In genomic region chr15:26243382-26243781, GRCh38 we compare ENCODE assay signal across 18 cellular contexts.
DNase-seq lines count a peak whose midpoint lies in the region; ATAC-seq and TF ChIP-seq lines count a peak whose summit lies in the region.
"Had no signal": no experiment of that assay in that cellular context is flagged by ENCODE, and none has a peak within 500 bp of the region (broad histone marks: within the 10 kb centered on the region; RNA-seq: fewer than 3 reads in every experiment).

No MANE protein-coding gene starts in this region.

- H2AFZ ChIP-seq in smooth muscle cell (ENCODE audit: low read depth) = no peak overlapping the region

- H3K36me3 ChIP-seq in right atrium auricular region (no peaks in the 10 kb centered on the region), heart left ventricle (no peaks in the 10 kb centered on the region), iPS-18a (ENCODE audit: control insufficient read depth, low read depth, low read length) (no peaks in the 10 kb centered on the region), smooth muscle cell (ENCODE audit: low read depth) (no peaks in the 10 kb centered on the region)
- H3K36me3 ChIP-seq: BLaER1 had no signal

- no peak overlapping the region; the same call in 1 of the 2 replicates for H3K4me3 Mint-ChIP-seq in WTC11
- H3K4me3 Mint-ChIP-seq: CD14-positive monocyte had no signal

- H3K27me3 Mint-ChIP-seq in WTC11 (ENCODE audit: low read depth) = no peaks in the 10 kb centered on the region; the same call in 1 of the 2 replicates
- H3K27me3 Mint-ChIP-seq: CD4-positive, alpha-beta memory T cell had no signal

- POLR2A ChIA-PET in WTC11 (lab: Charles Lee) = no interaction called here

- no peaks in the 10 kb centered on the region for H3K27me3 ChIP-seq in right atrium auricular region
- no peaks in the 10 kb centered on the region for H3K27me3 ChIP-seq in heart left ventricle
- H3K27me3 ChIP-seq in iPS-18a (ENCODE audit: control insufficient read depth, insufficient read depth, low read length) = no peaks in the 10 kb centered on the region
- H3K27me3 ChIP-seq in smooth muscle cell (ENCODE audit: low read depth) = no peaks in the 10 kb centered on the region
- H3K27me3 ChIP-seq: BLaER1 had no signal

- H3K79me2 ChIP-seq in smooth muscle cell (ENCODE audit: low read depth) = no peaks in the 10 kb centered on the region

- no peaks in the 10 kb centered on the region for H4K20me1 ChIP-seq in smooth muscle cell (ENCODE audit: low read depth)
- H4K20me1 ChIP-seq: BLaER1 had no signal

- no peak overlapping the region for H3K4me2 ChIP-seq in smooth muscle cell
- H3K4me2 ChIP-seq: A549, BLaER1 had no signal

- H3K9ac ChIP-seq in iPS-18a (ENCODE audit: low read length) (peak overlapping the region; percentile 68), smooth muscle cell (ENCODE audit: low read depth) (no peak overlapping the region)
- H3K9ac ChIP-seq: BLaER1 had no signal

- WGBS in heart left ventricle, 4 donors = 83 to 96% (median 91%) methylated on average over 1 of the region's 1 CpG
- WGBS in smooth muscle cell (ENCODE audit: low lambda C conversion rate) = 90% methylated on average over 1 of the region's 1 CpG

- intact Hi-C loops in heart left ventricle (cut with DNase I) = loop anchor here in 1 of 10 donors (10.0 kb wide), 1 partner anchor 59 kb away; no protein-coding TSS in a partner anchor

- peak overlapping the region; percentile 98 for H3K27ac Mint-ChIP-seq in WTC11
- H3K27ac Mint-ChIP-seq: CD14-positive monocyte; CD4-positive, alpha-beta memory T cell had no signal

- peak; percentile 5 for DNase-seq in right atrium auricular region (ENCODE audit: low spot score)
- no peak for DNase-seq in heart left ventricle
- DNase-seq in WTC11 (ENCODE audit: low spot score) = no peak
- no peak for DNase-seq in NCI-H2171 treated with DMSO at 0.1 percent for 48 hours (lab: John Stamatoyannopoulos, UW)
- no peak for DNase-seq in smooth muscle cell (lab: John Stamatoyannopoulos, UW; ENCODE audit: unreplicated experiment)
- no peak for DNase-seq in SKM-1 (lab: John Stamatoyannopoulos, UW; ENCODE audit: unreplicated experiment)
- DNase-seq: CD4-positive, alpha-beta memory T cell; DMS153; DMS79; GDM1; HCEC 1CT had no signal

- H3K4me1 ChIP-seq in right atrium auricular region (no peaks in the 10 kb centered on the region), heart left ventricle (no peaks in the 10 kb centered on the region), iPS-18a (ENCODE audit: control insufficient read depth, low read depth, low read length) (peaks cover 17% of the 10 kb centered on the region), smooth muscle cell (ENCODE audit: low read depth) (no peaks in the 10 kb centered on the region)
- H3K4me1 ChIP-seq: A549, BLaER1 had no signal

- TF ChIP-seq POLR2A in heart left ventricle (IDR thresholded peaks at IDR 0.05) = no peak

- H3K9me3 ChIP-seq in right atrium auricular region (no peaks in the 10 kb centered on the region), heart left ventricle (peaks cover 0 to 7% (median 0%) of the 10 kb centered on the region in 12 donors), iPS-18a (ENCODE audit: control insufficient read depth, low read depth, low read length) (no peaks in the 10 kb centered on the region), smooth muscle cell (replicated peaks; ENCODE audit: low read depth) (no peaks in the 10 kb centered on the region)
- H3K9me3 ChIP-seq: A549, BLaER1 had no signal

- no peak for TF ChIP-seq CTCF in right atrium auricular region (IDR thresholded peaks at IDR 0.05)
- no peak for TF ChIP-seq CTCF in heart left ventricle (IDR thresholded peaks at IDR 0.05)
- no peak for TF ChIP-seq CTCF in WTC11 (IDR thresholded peaks at IDR 0.05)
- no peak for TF ChIP-seq CTCF in smooth muscle cell (IDR thresholded peaks at IDR 0.05; ENCODE audit: borderline replicate concordance, insufficient read depth, poor library complexity, severe bottlenecking)

- H3K36me3 Mint-ChIP-seq in WTC11 = peaks cover 10% of the 10 kb centered on the region
- H3K36me3 Mint-ChIP-seq: CD14-positive monocyte; CD4-positive, alpha-beta memory T cell had no signal

- H3K4me3 ChIP-seq in right atrium auricular region (no peak overlapping the region), heart left ventricle (no peak overlapping the region), iPS-18a (ENCODE audit: low read length) (no peak overlapping the region), smooth muscle cell (no peak overlapping the region)
- H3K4me3 ChIP-seq: A549, BLaER1 had no signal

- no peak for ATAC-seq in heart left ventricle
- peak; percentile 75 for ATAC-seq in WTC11
- ATAC-seq in GM18868 (IDR thresholded peaks at IDR 0.05; ENCODE audit: unreplicated experiment) = no peak
- ATAC-seq: A549 had no signal

- H3K27ac ChIP-seq in right atrium auricular region = no peak overlapping the region
- H3K27ac ChIP-seq in heart left ventricle = no peak overlapping the region
- peak overlapping the region; percentile 86 for H3K27ac ChIP-seq in iPS-18a (ENCODE audit: low read length)
- H3K27ac ChIP-seq in smooth muscle cell (ENCODE audit: low read depth) = no peak overlapping the region
- H3K27ac ChIP-seq: 22Rv1, A549, BLaER1, HL-60 had no signal

- CTCF ChIA-PET in WTC11 (lab: Charles Lee) = interaction anchor here (1.0 to 3.8 kb wide), 8 partner anchors 10 to 297 kb away, joined by 3 to 28 read pairs (median 4); no protein-coding TSS in a partner anchor

- no peaks in the 10 kb centered on the region for H3F3A ChIP-seq in smooth muscle cell (ENCODE audit: low read depth)

- peaks cover 32% of the 10 kb centered on the region for H3K9me3 Mint-ChIP-seq in WTC11

- H3K4me1 Mint-ChIP-seq in WTC11 = peaks cover 47% of the 10 kb centered on the region
- H3K4me1 Mint-ChIP-seq: CD14-positive monocyte; CD4-positive, alpha-beta memory T cell had no signal

TF ChIP-seq in WTC11, 78 proteins besides CTCF, POLR2A, EP300 and RAD21:
- TF ChIP-seq ZNF219 (CRISPR knock-in tag; IDR thresholded peaks at IDR 0.05; ENCODE audit: borderline replicate concordance) (no peak), CBFB (CRISPR knock-in tag; IDR thresholded peaks at IDR 0.05; ENCODE audit: low read depth) (no peak), ESRRA (CRISPR knock-in tag; IDR thresholded peaks at IDR 0.05; ENCODE audit: borderline replicate concordance) (no peak), NFYB (CRISPR knock-in tag; conservative IDR thresholded peaks at IDR 0.05; ENCODE audit: low read depth) (no peak), PRDM15 (CRISPR knock-in tag; IDR thresholded peaks at IDR 0.05) (no peak), NR3C1 (CRISPR knock-in tag; conservative IDR thresholded peaks at IDR 0.05; ENCODE audit: low read depth) (no peak), ZNF138 (CRISPR knock-in tag; conservative IDR thresholded peaks at IDR 0.05) (no peak), GRHL2 (CRISPR knock-in tag; IDR thresholded peaks at IDR 0.05; ENCODE audit: insufficient replicate concordance, severe bottlenecking) (no peak), NFATC4 (CRISPR knock-in tag; IDR thresholded peaks at IDR 0.05) (no peak)
